8 cellular contexts compared by ENCODE assay signal in genomic region chr11:113774174-113774503, GRCh38. TPM values are rescaled to one million over a fixed set of nuclear protein-coding genes. Genes with fewer than 3 reads are reported as not detected.
DNase-seq lines count a peak whose midpoint lies in the region; ATAC-seq and TF ChIP-seq lines count a peak whose summit lies in the region.

No MANE protein-coding gene starts in this region.

- no peaks in the 10 kb centered on the region for H3K36me3 ChIP-seq in CD4-positive, CD25-positive, alpha-beta regulatory T cell (ENCODE audit: control insufficient read depth, insufficient read depth, low read length)
- H3K36me3 ChIP-seq in OCI-LY1 (ENCODE audit: insufficient read depth, low read length) (peaks cover 3% of the 10 kb centered on the region; the same call in 1 of the 2 replicates), neutrophil (no peaks in the 10 kb centered on the region)

- peak overlapping the region; percentile 92 for H3K4me3 ChIP-seq in CD4-positive, CD25-positive, alpha-beta regulatory T cell (ENCODE audit: low read depth, low read length)
- H3K4me3 ChIP-seq in OCI-LY1 (ENCODE audit: low read depth, low read length, poor library complexity, severe bottlenecking), result peak overlapping the region; percentile 76
- H3K4me3 ChIP-seq in neutrophil (ENCODE audit: low read depth in 1 of 2, low read length in 1 of 2), result peak overlapping the region; percentile 68 to 78

- H3K27ac Mint-ChIP-seq in CD4-positive, CD25-positive, alpha-beta regulatory T cell, result peak overlapping the region; percentile 95 to 98 (median 96)
- H3K27ac Mint-ChIP-seq in effector memory CD8-positive, alpha-beta T cell, result peak overlapping the region; percentile 93 to 98

- peaks cover 8 to 37% (median 19%) of the 10 kb centered on the region in 4 donors for H3K4me1 Mint-ChIP-seq in CD4-positive, CD25-positive, alpha-beta regulatory T cell
- H3K4me1 Mint-ChIP-seq in effector memory CD8-positive, alpha-beta T cell (ENCODE audit: low read depth in 2 of 2), result peaks cover 13 to 18% of the 10 kb centered on the region in 2 donors

- TF ChIP-seq CTCF in OCI-LY1 (IDR thresholded peaks at IDR 0.05; ENCODE audit: low read length), result no peak
- TF ChIP-seq CTCF in neutrophil (IDR thresholded peaks at IDR 0.05), result no peak

- peaks cover 0 to 2% (median 0%) of the 10 kb centered on the region in 7 donors for H3K9me3 Mint-ChIP-seq in CD4-positive, CD25-positive, alpha-beta regulatory T cell
- H3K9me3 Mint-ChIP-seq in effector memory CD8-positive, alpha-beta T cell, result no peaks in the 10 kb centered on the region

- H3K9me2 ChIP-seq in OCI-LY1 (ENCODE audit: low read depth, low read length), result no peaks in the 10 kb centered on the region

- no peaks in the 10 kb centered on the region for H4K20me1 ChIP-seq in OCI-LY1 (ENCODE audit: insufficient read depth, low read length)

- H3K9me3 ChIP-seq in CD4-positive, CD25-positive, alpha-beta regulatory T cell (ENCODE audit: control insufficient read depth in 2 of 2, low read length in 2 of 2), result no peaks in the 10 kb centered on the region
- H3K9me3 ChIP-seq in OCI-LY1 (ENCODE audit: low read length), result no peaks in the 10 kb centered on the region
- H3K9me3 ChIP-seq in neutrophil, result no peaks in the 10 kb centered on the region

- peak overlapping the region; percentile 45 for H3K4me2 ChIP-seq in OCI-LY1 (ENCODE audit: low read length)

- H3K9ac ChIP-seq in OCI-LY1 (ENCODE audit: low read length), result peak overlapping the region; percentile 55; the same call in 1 of the 2 replicates

- H3K27me3 Mint-ChIP-seq in CD4-positive, CD25-positive, alpha-beta regulatory T cell, result peaks cover 35% of the 10 kb centered on the region
- H3K27me3 Mint-ChIP-seq in effector memory CD8-positive, alpha-beta T cell, result peaks cover 0 to 10% of the 10 kb centered on the region in 2 donors

- H3F3A ChIP-seq in OCI-LY1 (ENCODE audit: insufficient read depth, low read length), result no peaks in the 10 kb centered on the region

- peaks cover 13% of the 10 kb centered on the region for H3K4me1 ChIP-seq in CD4-positive, CD25-positive, alpha-beta regulatory T cell (ENCODE audit: control insufficient read depth, insufficient read depth, low read length, poor library complexity, severe bottlenecking)
- peaks cover 25% of the 10 kb centered on the region for H3K4me1 ChIP-seq in OCI-LY1 (ENCODE audit: insufficient read depth, low read length, severe bottlenecking)
- H3K4me1 ChIP-seq in neutrophil (ENCODE audit: control insufficient read depth in 1 of 2, insufficient read depth in 1 of 2, low read depth in 1 of 2, low read length in 1 of 2), result peaks cover 11 to 19% of the 10 kb centered on the region in 2 experiments

- peak overlapping the region; percentile 67 for H3K27ac ChIP-seq in CD4-positive, CD25-positive, alpha-beta regulatory T cell (ENCODE audit: insufficient read depth, low read length, poor library complexity, severe bottlenecking)
- no peak overlapping the region for H3K27ac ChIP-seq in OCI-LY1 (ENCODE audit: low read depth, low read length, poor library complexity, severe bottlenecking)
- H3K27ac ChIP-seq in neutrophil, result peak overlapping the region; percentile 62

- no peak for ATAC-seq in CD4-positive, CD25-positive, alpha-beta regulatory T cell (ENCODE audit: low read depth in 2 of 2)
- ATAC-seq in effector memory CD8-positive, alpha-beta T cell (replicated peaks), result no peak
- ATAC-seq in GM18505 (IDR thresholded peaks at IDR 0.05; ENCODE audit: unreplicated experiment), result no peak
- no peak for ATAC-seq in HG03521 (IDR thresholded peaks at IDR 0.05; ENCODE audit: unreplicated experiment)
- ATAC-seq in GM21786 (IDR thresholded peaks at IDR 0.05; ENCODE audit: unreplicated experiment), result no peak

- peaks cover 6% of the 10 kb centered on the region for H3K27me3 ChIP-seq in CD4-positive, CD25-positive, alpha-beta regulatory T cell (ENCODE audit: control insufficient read depth, insufficient read depth, low read length)
- H3K27me3 ChIP-seq in OCI-LY1 (ENCODE audit: insufficient read depth, low read length) (no peaks in the 10 kb centered on the region), neutrophil (peaks cover 45% of the 10 kb centered on the region)

- DNase-seq in CD4-positive, CD25-positive, alpha-beta regulatory T cell, result no peak
- no peak for DNase-seq in effector memory CD8-positive, alpha-beta T cell
- no peak for DNase-seq in T-helper 9 cell

- H3K79me2 ChIP-seq in OCI-LY1 (ENCODE audit: insufficient read depth, low read length), result no peaks in the 10 kb centered on the region

- no peak overlapping the region for H2AFZ ChIP-seq in OCI-LY1 (ENCODE audit: low read length)

- no peak for TF ChIP-seq POLR2A in GM18505 (IDR thresholded peaks at IDR 0.05; ENCODE audit: borderline replicate concordance, extremely low read depth, insufficient read depth, insufficient read length)

- H3K4me3 Mint-ChIP-seq in CD4-positive, CD25-positive, alpha-beta regulatory T cell, result peak overlapping the region; percentile 95 to 99 (median 98)
- peak overlapping the region; percentile 98 to 100 for H3K4me3 Mint-ChIP-seq in effector memory CD8-positive, alpha-beta T cell

- no peaks in the 10 kb centered on the region for H3K36me3 Mint-ChIP-seq in CD4-positive, CD25-positive, alpha-beta regulatory T cell
- peaks cover 22% of the 10 kb centered on the region for H3K36me3 Mint-ChIP-seq in effector memory CD8-positive, alpha-beta T cell (ENCODE audit: insufficient read depth)

RNA-seq across cellular contexts. Expression of gene ZW10, which starts 0.6 kb away (rescaled TPM):
- 7.7 TPM for total RNA-seq in CD4-positive, CD25-positive, alpha-beta regulatory T cell
- polyA plus RNA-seq in CD4-positive, CD25-positive, alpha-beta regulatory T cell, result 10 to 100 TPM; 15.6 to 19.6 (median 16.8) TPM

RNA-seq across cellular contexts. Expression of gene CLDN25, which starts 5.5 kb away (rescaled TPM):
- not detected for total RNA-seq in CD4-positive, CD25-positive, alpha-beta regulatory T cell
- polyA plus RNA-seq in CD4-positive, CD25-positive, alpha-beta regulatory T cell, result not detected
